Comparison of ENCODE assay signal across 8 cellular contexts in genomic region chrX:16826207-16826606, GRCh38. TPM values are rescaled to one million over a fixed set of nuclear protein-coding genes. Genes with fewer than 3 reads are reported as not detected.
DNase-seq lines count a peak whose midpoint lies in the region; ATAC-seq and TF ChIP-seq lines count a peak whose summit lies in the region.

No MANE protein-coding gene starts in this region.

- peaks cover 36% of the 10 kb centered on the region for H3F3A ChIP-seq in GM23248 (ENCODE audit: insufficient read depth)

- H3K9ac ChIP-seq in GM23248 = peak overlapping the region; percentile 66
- H3K9ac ChIP-seq in OCI-LY3 (ENCODE audit: low read length) = no peak overlapping the region

- H3K4me3 ChIP-seq in GM23248 (no peak overlapping the region), OCI-LY3 (ENCODE audit: low read length) (no peak overlapping the region)

- H3K79me2 ChIP-seq in GM23248 (ENCODE audit: insufficient read depth) (no peaks in the 10 kb centered on the region), OCI-LY3 (ENCODE audit: low read length) (peaks cover 28% of the 10 kb centered on the region)

- H3K36me3 ChIP-seq in GM23248 (ENCODE audit: low read depth) (no peaks in the 10 kb centered on the region), OCI-LY3 (replicated peaks; ENCODE audit: low read depth, low read length) (peaks cover 33% of the 10 kb centered on the region)

- peaks cover 29% of the 10 kb centered on the region for H3K36me3 Mint-ChIP-seq in nephron (ENCODE audit: low read depth)

- in situ Hi-C loops in GM23248 (cut with MboI) = no loop called here

- no peaks in the 10 kb centered on the region for H3K27me3 ChIP-seq in GM23248 (replicated peaks; ENCODE audit: insufficient read depth)
- H3K27me3 ChIP-seq in OCI-LY3 (ENCODE audit: low read depth, low read length) = no peaks in the 10 kb centered on the region

- H3K9me2 ChIP-seq in GM23248 (ENCODE audit: insufficient read depth) = no peaks in the 10 kb centered on the region

- H3K27ac Mint-ChIP-seq in nephron = peak overlapping the region in 2 of 3 experiments; percentile 33 to 67

- no peak overlapping the region for H3K4me3 Mint-ChIP-seq in nephron

- H3K9me3 ChIP-seq in GM23248 (ENCODE audit: low read depth) (no peaks in the 10 kb centered on the region), OCI-LY3 (ENCODE audit: insufficient read depth, low read length) (no peaks in the 10 kb centered on the region)

- ATAC-seq in GM19452 (IDR thresholded peaks at IDR 0.05; ENCODE audit: unreplicated experiment) = no peak

- DNase-seq in NCI-H1092 treated with DMSO at 0.1 percent for 48 hours (lab: John Stamatoyannopoulos, UW) (peak; percentile 37), NCI-H1092 (lab: John Stamatoyannopoulos, UW) (no peak), GM23248 (peak; percentile 57), dermis microvascular lymphatic vessel endothelial cell (ENCODE audit: low read depth in 2 of 2) (peak; percentile 55 to 73)
- DNase-seq in activated CD4-positive, CD25-positive, alpha-beta regulatory T cell (lab: John Stamatoyannopoulos, UW) = no peak

- H3K27me3 Mint-ChIP-seq in nephron (ENCODE audit: low read depth) = no peaks in the 10 kb centered on the region

- H3K4me1 Mint-ChIP-seq in nephron = peaks cover 25% of the 10 kb centered on the region

- H3K4me1 ChIP-seq in GM23248 (ENCODE audit: insufficient read depth) (peaks cover 48% of the 10 kb centered on the region), OCI-LY3 (ENCODE audit: low read length) (peaks cover 40% of the 10 kb centered on the region)

- H4K20me1 ChIP-seq in GM23248 (ENCODE audit: insufficient read depth) = no peaks in the 10 kb centered on the region
- H4K20me1 ChIP-seq in OCI-LY3 (ENCODE audit: insufficient read depth, low read length) = no peaks in the 10 kb centered on the region

- TF ChIP-seq CTCF in OCI-LY3 (IDR thresholded peaks at IDR 0.05; ENCODE audit: low read depth, low read length) (peak; percentile 67), nephron (IDR thresholded peaks at IDR 0.05; ENCODE audit: unreplicated experiment in 3 of 3) (peak; percentile 70 to 79 (median 78))

- peak overlapping the region; percentile 71 for H3K27ac ChIP-seq in GM23248
- peak overlapping the region; percentile 47 for H3K27ac ChIP-seq in OCI-LY3 (ENCODE audit: low read length)

- WGBS in GM23248 (ENCODE audit: low coverage in 1 of 2, low lambda C conversion rate in 2 of 2, missing lambda C conversion rate in 2 of 2), 2 experiments = 2 to 3% methylated on average over 3 of the region's 3 CpGs

- H3K4me2 ChIP-seq in GM23248 (ENCODE audit: unreplicated experiment) (peak overlapping the region; percentile 54), OCI-LY3 (ENCODE audit: low read length) (peak overlapping the region; percentile 31)

- H2AFZ ChIP-seq in GM23248 (no peak overlapping the region), OCI-LY3 (ENCODE audit: low read depth, low read length) (no peak overlapping the region)

- H3K9me3 Mint-ChIP-seq in nephron = no peaks in the 10 kb centered on the region

RNA-seq across cellular contexts. Expression of gene TXLNG, which starts 39.9 kb away (rescaled TPM):
- 6.1 and 6.4 TPM in 2 replicates for total RNA-seq in GM23248 (2014; rRNA removed; shearing (Covaris generic))
- polyA plus RNA-seq in GM23248 (2016; fragmentation: Nextera tagmentation; extraction: Ambion mirVana) = 4.1 and 4.4 TPM in 2 replicates
- 4.9 and 5.3 TPM in 2 replicates for total RNA-seq in dermis microvascular lymphatic vessel endothelial cell

RNA-seq across cellular contexts. Expression of gene RBBP7, which starts 44.0 kb away (rescaled TPM):
- total RNA-seq in GM23248 (2014; rRNA removed; shearing (Covaris generic)) = 64.6 and 86.2 TPM in 2 replicates
- 119 and 124 TPM in 2 replicates for polyA plus RNA-seq in GM23248 (2016; fragmentation: Nextera tagmentation; extraction: Ambion mirVana)
- total RNA-seq in dermis microvascular lymphatic vessel endothelial cell = 113 and 162 TPM in 2 replicates

Comparison
In these comparisons a context has a peak if more than half of its experiments do, and no peak if none do; other contexts are left out.
1. DNase-seq: peak in NCI-H1092 treated with DMSO at 0.1 percent for 48 hours (single experiment), GM23248 (single experiment) and dermis microvascular lymphatic vessel endothelial cell (2 of 2); none in NCI-H1092 (single experiment) and activated CD4-positive, CD25-positive, alpha-beta regulatory T cell (0 of 4).